ENCODE assay signal across 8 cellular contexts in the genomic region with DNA sequence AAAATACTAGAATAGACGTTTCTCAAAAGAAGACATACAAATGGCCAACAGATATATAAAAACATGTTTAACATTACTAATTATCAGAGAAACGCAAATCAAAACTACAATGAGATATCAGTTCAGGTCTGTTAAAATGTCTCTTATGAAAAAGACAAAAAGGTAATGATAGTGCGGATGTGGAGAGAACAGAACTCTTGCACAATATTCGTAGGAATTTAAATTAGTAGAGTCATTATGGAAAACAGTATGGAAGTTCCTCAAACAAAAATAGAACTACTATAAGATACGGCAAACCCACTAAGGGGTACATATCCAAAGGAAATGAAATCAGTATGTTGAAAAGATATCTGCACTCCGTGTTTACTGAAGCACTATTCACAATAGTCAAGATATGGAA.
"Had no signal": no experiment of that assay in that cellular context is flagged by ENCODE, and none has a peak within 500 bp of the region (broad histone marks: within the 10 kb centered on the region; RNA-seq: fewer than 3 reads in every experiment).

No MANE protein-coding gene starts in this region.

- H3K4me3 ChIP-seq: GM12878 had no signal

- ATAC-seq: GM12878 had no signal

- DNase-seq: GDM1, GF-D8 had no signal

- FAIRE-seq: G401.6, GM12878, GM12891, GM12892, GM18507, GM19239 had no signal
